Comparison of ENCODE assay signal across 9 cellular contexts in genomic region chr16:30786936-30787612, GRCh38. TPM values are rescaled to one million over a fixed set of nuclear protein-coding genes. Genes with fewer than 3 reads are reported as not detected.
DNase-seq lines count a peak whose midpoint lies in the region; ATAC-seq, FAIRE-seq and TF ChIP-seq lines count a peak whose summit lies in the region.
"Had no signal": no experiment of that assay in that cellular context is flagged by ENCODE, and none has a peak within 500 bp of the region (broad histone marks: within the 10 kb centered on the region; RNA-seq: fewer than 3 reads in every experiment).

Gene ZNF629, minus strand, starts transcription at chr16:30787205. Its CDS starts 2,723 bp downstream, at chr16:30784482.

- peak within 1 kb of the TSS; percentile 78 to 85 (median 80) for H3K4me3 Mint-ChIP-seq in CD4-positive, alpha-beta memory T cell

- CTCF ChIA-PET in CD4-positive, alpha-beta memory T cell (lab: Charles Lee; ENCODE audit: partially characterized antibody) = interaction anchor here (1.1 to 1.5 kb wide), 2 partner anchors 18 to 27 kb away, joined by 3 to 4 read pairs; no protein-coding TSS in a partner anchor

- no peak for FAIRE-seq in RCC 7860 (lab: Jason Lieb, UNC)
- FAIRE-seq: TTC549 had no signal

- in situ Hi-C loops in brain microvascular endothelial cell (cut with HindIII; ENCODE audit: low pct_ligation_motif_present, low sequenced_read_pairs) = loop anchor here (25.0 kb wide), 1 partner anchor 100 kb away; the partner anchor contains the start of genes BCL7C and CTF1

- peaks cover 3% of the 10 kb centered on the region in 2 donors for H3K36me3 Mint-ChIP-seq in CD4-positive, alpha-beta memory T cell

- H3K9me3 Mint-ChIP-seq in CD4-positive, alpha-beta memory T cell = no peaks in the 10 kb centered on the region

- no peaks in the 10 kb centered on the region for H3K9me3 ChIP-seq in CD4-positive, alpha-beta memory T cell (ENCODE audit: control insufficient read depth in 1 of 2, low read length in 2 of 2)

- TF ChIP-seq CTCF in HL-60 (IDR thresholded peaks at IDR 0.05; ENCODE audit: insufficient read depth, low read length) (no peak), brain microvascular endothelial cell (IDR thresholded peaks at IDR 0.05; ENCODE audit: low read depth, low read length, missing control alignments) (no peak)

- POLR2A ChIA-PET in CD4-positive, alpha-beta memory T cell (lab: Charles Lee; ENCODE audit: partially characterized antibody) = interaction anchor here (0.9 to 2.1 kb wide), 3 partner anchors 18 to 88 kb away, joined by 4 to 12 read pairs (median 5); no protein-coding TSS in a partner anchor

- peak in 1 of 5 donors; percentile 12 for DNase-seq in CD4-positive, alpha-beta memory T cell
- peak in 1 of 2 experiments; percentile 44 for DNase-seq in HL-60 (ENCODE audit: low read depth in 1 of 2, low spot score in 1 of 2)
- peak; percentile 33 for DNase-seq in RCC 7860 (ENCODE audit: low spot score)
- peak; percentile 45 for DNase-seq in brain microvascular endothelial cell
- DNase-seq in putamen (ENCODE audit: low spot score) = peak; percentile 83

- peaks cover 5 to 26% (median 17%) of the 10 kb centered on the region in 4 donors for H3K4me1 Mint-ChIP-seq in CD4-positive, alpha-beta memory T cell

- peaks cover 10% of the 10 kb centered on the region for H3K4me1 ChIP-seq in CD4-positive, alpha-beta memory T cell (ENCODE audit: insufficient read depth, low read length)

- ATAC-seq in GM19023 (IDR thresholded peaks at IDR 0.05; ENCODE audit: unreplicated experiment) = no peak
- ATAC-seq in GM19324 (IDR thresholded peaks at IDR 0.05; ENCODE audit: low FRiP score, unreplicated experiment) = no peak

- H3K27me3 ChIP-seq in CD4-positive, alpha-beta memory T cell (ENCODE audit: insufficient read depth, low read length) = peaks cover 5% of the 10 kb centered on the region
- H3K27me3 ChIP-seq in HL-60 (ENCODE audit: insufficient read depth, poor library complexity, severe bottlenecking) (no peaks in the 10 kb centered on the region), brain microvascular endothelial cell (replicated peaks) (no peaks in the 10 kb centered on the region)

- H3K27ac ChIP-seq in CD4-positive, alpha-beta memory T cell (ENCODE audit: low read depth, low read length) = no peak within 1 kb of the TSS
- H3K27ac ChIP-seq in HL-60 (replicated peaks) = peak within 1 kb of the TSS; percentile 63
- H3K27ac ChIP-seq in brain microvascular endothelial cell = peak within 1 kb of the TSS; percentile 81

- H3K4me3 ChIP-seq in CD4-positive, alpha-beta memory T cell (ENCODE audit: low read length in 2 of 2) = peak within 1 kb of the TSS; percentile 36 to 44
- H3K4me3 ChIP-seq in HL-60 (replicated peaks; ENCODE audit: insufficient read depth, low read length) = peak within 1 kb of the TSS; percentile 89
- H3K4me3 ChIP-seq in brain microvascular endothelial cell (ENCODE audit: low read depth, low read length) = peak within 1 kb of the TSS; percentile 92
- H3K4me3 ChIP-seq in iPS-11a (ENCODE audit: low read depth, low read length) = peak within 1 kb of the TSS; percentile 83

- intact Hi-C loops in CD4-positive, alpha-beta memory T cell (cut with micrococcal nuclease) = loop anchor here (1.0 kb wide), 2 partner anchors 12 to 18 kb away; no protein-coding TSS in a partner anchor

- no peaks in the 10 kb centered on the region for H3K36me3 ChIP-seq in CD4-positive, alpha-beta memory T cell (ENCODE audit: insufficient read depth, low read length)
- H3K36me3 ChIP-seq in brain microvascular endothelial cell (replicated peaks) = peaks cover 19% of the 10 kb centered on the region

- peak within 1 kb of the TSS in 3 of 7 donors; percentile 23 to 70 (median 35) for H3K27ac Mint-ChIP-seq in CD4-positive, alpha-beta memory T cell

- H3K27me3 Mint-ChIP-seq in CD4-positive, alpha-beta memory T cell = peaks cover 3 to 5% of the 10 kb centered on the region in 2 donors

RNA-seq across cellular contexts. Expression of gene ZNF629, which starts in this region (rescaled TPM):
- 1 to 10 TPM; 4.7 to 5.4 TPM for total RNA-seq in CD4-positive, alpha-beta memory T cell
- polyA plus RNA-seq in CD4-positive, alpha-beta memory T cell = under 1 TPM; 0.07 to 0.94 TPM

Comparison
In these comparisons a context has a peak if more than half of its experiments do, and no peak if none do; other contexts are left out.
1. H3K4me3 ChIP-seq: peak in every context shown above with its lines; median percentile 92 in brain microvascular endothelial cell; 89 in HL-60; 83 in iPS-11a; 40 in CD4-positive, alpha-beta memory T cell.